8 cellular contexts compared by ENCODE assay signal in the genomic region with DNA sequence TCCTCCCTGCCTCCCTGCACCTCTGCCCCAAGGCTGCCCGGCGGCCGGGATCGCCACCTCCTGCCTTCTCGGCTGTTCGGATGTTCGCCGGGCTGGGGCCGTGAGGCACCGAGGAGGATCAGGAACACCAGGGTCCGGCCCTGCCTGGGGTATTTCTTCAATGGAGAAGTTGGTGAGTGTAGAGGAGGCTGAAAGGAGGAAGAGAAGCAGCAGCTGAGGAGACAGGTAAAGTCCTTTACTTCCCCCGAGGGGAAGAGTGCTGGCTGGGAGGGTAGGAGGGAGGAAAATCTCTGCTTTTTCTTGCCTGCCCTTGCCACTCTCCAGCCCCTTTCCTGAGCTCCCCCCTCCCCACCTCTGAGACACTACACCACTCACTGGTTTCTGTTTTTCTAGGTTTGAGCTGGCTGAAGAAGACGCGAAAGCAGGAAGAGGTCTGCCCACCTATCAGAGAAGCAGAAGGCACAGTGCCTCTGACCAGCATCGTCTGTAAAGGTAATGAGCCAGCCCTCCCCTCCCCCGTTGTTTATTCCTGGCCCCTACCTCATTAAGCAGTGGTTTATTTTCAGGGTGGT. TPM values are rescaled to one million over a fixed set of nuclear protein-coding genes. Genes with fewer than 3 reads are reported as not detected.
A peak's percentile ranks its signal among the peaks of the same experiment; 100 is the strongest.
DNase-seq lines count a peak whose midpoint lies in the region; ATAC-seq and TF ChIP-seq lines count a peak whose summit lies in the region.

No MANE protein-coding gene starts in this region.

- TF ChIP-seq CTCF in fibroblast of pulmonary artery (IDR thresholded peaks at IDR 0.05; ENCODE audit: low read length, missing control alignments) (no peak), progenitor cell of endocrine pancreas (IDR thresholded peaks at IDR 0.05; ENCODE audit: unreplicated experiment) (no peak)

- no peak overlapping the region for H3K4me3 Mint-ChIP-seq in progenitor cell of endocrine pancreas (ENCODE audit: low read depth)

- H3K36me3 Mint-ChIP-seq in progenitor cell of endocrine pancreas (ENCODE audit: insufficient read depth) = peaks cover 5% of the 10 kb centered on the region

- H3K27ac Mint-ChIP-seq in progenitor cell of endocrine pancreas = peak overlapping the region; percentile 89

- ATAC-seq in GM21825 (IDR thresholded peaks at IDR 0.05; ENCODE audit: unreplicated experiment) = peak; percentile 40

- H3K4me1 Mint-ChIP-seq in progenitor cell of endocrine pancreas (ENCODE audit: low read depth) = peaks cover 7% of the 10 kb centered on the region

- H3K9me3 Mint-ChIP-seq in progenitor cell of endocrine pancreas (ENCODE audit: low read depth) = no peaks in the 10 kb centered on the region

- no peaks in the 10 kb centered on the region for H3K27me3 Mint-ChIP-seq in progenitor cell of endocrine pancreas

- DNase-seq in NCI-H2196 (lab: John Stamatoyannopoulos, UW; ENCODE audit: unreplicated experiment) = peak; percentile 6
- no peak for DNase-seq in NCI-H2196 treated with DMSO at 0.1 percent for 48 hours (lab: John Stamatoyannopoulos, UW; ENCODE audit: unreplicated experiment)
- peak; percentile 43 to 49 for DNase-seq in Kasumi-1 (lab: John Stamatoyannopoulos, UW)
- peak; percentile 46 to 61 for DNase-seq in activated CD4-positive, alpha-beta T cell treated with anti-CD3 and anti-CD28 coated beads, Interleukin-2, amount 50 U/mL, for 48 hours
- peak; percentile 8 for DNase-seq in fibroblast of pulmonary artery (ENCODE audit: low read depth)
- DNase-seq in progenitor cell of endocrine pancreas (ENCODE audit: low spot score, unreplicated experiment) = no peak
- no peak for DNase-seq in H4 (ENCODE audit: low spot score)

- H3K4me3 ChIP-seq in fibroblast of pulmonary artery (replicated peaks; ENCODE audit: low read depth, low read length) = peak overlapping the region; percentile 93

RNA-seq across cellular contexts. Expression of a gene that starts 0.5 kb away (rescaled TPM):
- total RNA-seq in progenitor cell of endocrine pancreas = 17.4 and 18.9 TPM in 2 replicates
- total RNA-seq in H4 (2014; rRNA removed; shearing (Covaris generic)) = 8.9 and 12.4 TPM in 2 replicates

RNA-seq across cellular contexts. Expression of a gene that starts 0.9 kb away (rescaled TPM):
- 17.7 and 19.8 TPM in 2 replicates for total RNA-seq in progenitor cell of endocrine pancreas
- 4.4 and 14.4 TPM in 2 replicates for total RNA-seq in H4 (2014; rRNA removed; shearing (Covaris generic))

Comparison
In these comparisons a context has a peak if more than half of its experiments do, and no peak if none do; other contexts are left out.
1. DNase-seq: peak in NCI-H2196 (single experiment), Kasumi-1 (2 of 2), activated CD4-positive, alpha-beta T cell treated with anti-CD3 and anti-CD28 coated beads, Interleukin-2, amount 50 U/mL, for 48 hours (2 of 2) and fibroblast of pulmonary artery (single experiment); none in NCI-H2196 treated with DMSO at 0.1 percent for 48 hours (single experiment), progenitor cell of endocrine pancreas (single experiment) and H4 (single experiment).